10 cellular contexts compared by ENCODE assay signal in the genomic region with DNA sequence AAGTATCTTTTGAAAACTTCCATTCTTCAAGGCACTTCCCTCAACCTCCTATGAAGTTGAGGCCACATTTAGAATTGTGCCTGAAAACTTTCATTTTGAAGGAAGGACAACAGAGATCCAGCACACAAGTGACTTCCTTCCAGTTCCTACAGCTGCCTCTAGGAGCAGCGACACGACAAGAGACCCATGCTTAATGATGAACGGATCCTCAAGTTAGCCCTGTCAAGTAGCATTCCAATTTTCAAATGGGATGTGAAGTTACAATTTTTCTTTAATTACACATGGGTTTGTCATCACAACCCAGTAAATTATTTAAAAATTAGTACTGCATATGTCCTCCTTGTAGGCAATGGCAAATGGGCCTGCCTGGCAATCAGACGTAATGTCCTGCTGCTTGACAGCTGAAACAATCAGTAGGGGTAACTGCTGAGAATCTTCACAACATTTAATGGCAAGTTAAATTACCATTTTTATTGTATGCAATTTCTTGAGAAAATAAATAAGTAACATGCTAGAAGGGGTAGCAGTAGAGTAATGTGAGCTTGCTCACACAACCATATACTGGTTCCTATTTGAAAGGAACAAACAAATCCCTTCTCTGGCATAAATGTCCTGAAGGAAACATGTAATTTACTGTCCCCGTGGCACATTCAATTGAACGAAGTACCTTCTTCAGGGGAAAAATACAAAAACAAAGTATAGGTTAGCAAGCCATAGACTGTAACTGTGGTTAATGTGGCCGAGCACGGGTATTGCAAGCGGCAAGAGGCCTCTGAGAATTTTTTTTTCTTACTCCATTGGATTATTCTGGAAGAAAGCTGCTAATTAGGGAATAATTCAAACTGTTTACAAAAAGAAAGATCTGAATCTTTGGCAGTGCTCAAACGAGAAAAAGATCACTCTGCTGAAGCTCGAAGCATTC.
DNase-seq lines count a peak whose midpoint lies in the region; ATAC-seq and TF ChIP-seq lines count a peak whose summit lies in the region.
"Had no signal": no experiment of that assay in that cellular context is flagged by ENCODE, and none has a peak within 500 bp of the region (broad histone marks: within the 10 kb centered on the region; RNA-seq: fewer than 3 reads in every experiment).

No MANE protein-coding gene starts in this region.

- DNase-seq in AG04450 (ENCODE audit: low read depth, low spot score): no peak
- peak; percentile 10 for DNase-seq in H4 (ENCODE audit: low spot score)
- peak; percentile 7 for DNase-seq in SK-N-DZ (ENCODE audit: low spot score)
- peak; percentile 11 for DNase-seq in hepatocyte (ENCODE audit: low spot score)
- DNase-seq in testis: no peak
- no peak for DNase-seq in foreskin melanocyte
- no peak for DNase-seq in posterior vena cava (ENCODE audit: low spot score)
- DNase-seq: activated CD4-positive, alpha-beta T cell treated with anti-CD3 and anti-CD28 coated beads for 36 hours; aorta had no signal

- no peaks in the 10 kb centered on the region for H3K4me1 ChIP-seq in hepatocyte (ENCODE audit: insufficient read depth)
- no peaks in the 10 kb centered on the region for H3K4me1 ChIP-seq in testis

- no peak overlapping the region for H2AFZ ChIP-seq in hepatocyte

- no peak for TF ChIP-seq POLR2A in testis (IDR thresholded peaks at IDR 0.05)

- WGBS in hepatocyte (ENCODE audit: low lambda C conversion rate, missing lambda C conversion rate): 86% methylated on average over 10 of the region's 11 CpGs
- WGBS in testis, 2 donors: 81 to 85% methylated on average over 11 of the region's 11 CpGs

- no peak overlapping the region for H3K4me3 ChIP-seq in AG04450 (ENCODE audit: low read depth, low read length)
- H3K4me3 ChIP-seq in hepatocyte: no peak overlapping the region
- H3K4me3 ChIP-seq in testis: no peak overlapping the region

- POLR2A ChIA-PET in AG04450 (lab: Yijun Ruan, JAX): no interaction called here

- H3K27ac ChIP-seq in AG04450 (ENCODE audit: low read depth, low read length) (no peak overlapping the region), hepatocyte (no peak overlapping the region), testis (no peak overlapping the region)

- H3K36me3 ChIP-seq in hepatocyte (replicated peaks; ENCODE audit: insufficient read depth, low read depth) (no peaks in the 10 kb centered on the region), testis (ENCODE audit: low read depth, missing control alignments) (no peaks in the 10 kb centered on the region)

- intact Hi-C loops in testis (cut with DNase I; ENCODE audit: low total_unique reads) (no loop called here), posterior vena cava (cut with DNase I) (no loop called here)

- H3K9me2 ChIP-seq in hepatocyte (replicated peaks; ENCODE audit: insufficient read depth): no peaks in the 10 kb centered on the region

- no peak for ATAC-seq in GM18907 (IDR thresholded peaks at IDR 0.05; ENCODE audit: unreplicated experiment)
- ATAC-seq: activated CD4-positive, alpha-beta T cell treated with anti-CD3 and anti-CD28 coated beads for 36 hours had no signal

- TF ChIP-seq CTCF in AG04450 (IDR thresholded peaks at IDR 0.05; ENCODE audit: low read depth, low read length): peak; percentile 36
- TF ChIP-seq CTCF in hepatocyte (IDR thresholded peaks at IDR 0.05; ENCODE audit: poor library complexity): peak; percentile 17
- peak in 1 of 3 experiments; percentile 6 for TF ChIP-seq CTCF in testis (IDR thresholded peaks at IDR 0.05)

- CTCF ChIA-PET in AG04450 (lab: Charles Lee): interaction anchor here (0.9 to 2.7 kb wide), 3 partner anchors 9 to 70 kb away, joined by 3 to 6 read pairs (median 4); no protein-coding TSS in a partner anchor

- H4K20me1 ChIP-seq in hepatocyte (ENCODE audit: insufficient read depth, poor library complexity, severe bottlenecking): no peaks in the 10 kb centered on the region

- no peaks in the 10 kb centered on the region for H3K79me2 ChIP-seq in hepatocyte

- H3K27me3 ChIP-seq in AG04450 (ENCODE audit: control insufficient read depth, insufficient read depth, low read length): no peaks in the 10 kb centered on the region
- no peaks in the 10 kb centered on the region for H3K27me3 ChIP-seq in hepatocyte
- H3K27me3 ChIP-seq in testis: no peaks in the 10 kb centered on the region

- H3K9me3 ChIP-seq in AG04450 (ENCODE audit: control insufficient read depth, insufficient read depth, low read length) (no peaks in the 10 kb centered on the region), hepatocyte (ENCODE audit: low read depth) (no peaks in the 10 kb centered on the region), testis (no peaks in the 10 kb centered on the region)

- no peak overlapping the region for H3K4me2 ChIP-seq in hepatocyte

Comparison
In these comparisons a context has a peak if more than half of its experiments do, and no peak if none do; other contexts are left out.
1. DNase-seq: peak in H4 (single experiment), SK-N-DZ (single experiment) and hepatocyte (single experiment); none in AG04450 (single experiment), testis (single experiment), foreskin melanocyte (single experiment) and posterior vena cava (single experiment).